ENCODE assay signal across 25 cellular contexts in the genomic region with DNA sequence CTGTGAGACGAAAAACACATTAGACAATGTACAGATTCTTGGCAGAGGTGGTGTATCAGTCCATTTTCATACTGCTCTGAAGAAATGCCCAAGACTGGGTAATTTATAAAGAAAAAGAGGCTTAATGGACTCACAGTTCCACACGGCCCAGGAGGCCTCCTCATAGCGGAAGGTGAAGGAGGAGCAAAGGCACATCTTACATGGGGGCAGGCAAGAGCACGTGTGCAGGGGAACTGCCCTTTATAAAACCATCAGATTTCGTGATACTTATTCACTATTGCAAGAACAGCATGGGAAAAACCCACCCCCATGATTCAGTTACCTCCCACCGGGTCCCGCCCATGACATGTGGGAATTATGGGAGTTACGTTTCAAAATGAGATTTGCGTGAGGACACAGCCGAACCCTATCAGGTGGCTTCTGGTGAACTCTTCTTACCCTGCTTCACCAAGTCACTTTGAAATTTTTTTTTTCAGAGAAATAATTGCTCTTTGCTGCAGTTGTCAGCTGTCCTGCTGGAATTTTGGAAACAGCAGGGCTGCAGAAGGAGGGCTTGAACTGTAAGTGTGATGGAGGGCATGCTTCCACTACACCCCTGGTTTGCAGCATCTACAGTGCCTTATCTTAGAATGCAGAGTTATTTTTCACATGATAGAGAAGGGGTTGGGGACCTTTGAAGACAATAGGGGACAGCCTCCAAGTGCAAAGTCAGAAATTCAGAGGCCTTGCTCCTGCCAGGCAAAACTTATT. TPM values are rescaled to one million over a fixed set of nuclear protein-coding genes. Genes with fewer than 3 reads are reported as not detected.
"Had no signal": no experiment of that assay in that cellular context is flagged by ENCODE, and none has a peak within 500 bp of the region (broad histone marks: within the 10 kb centered on the region; RNA-seq: fewer than 3 reads in every experiment).

No MANE protein-coding gene starts in this region.

- H3K9me3 Mint-ChIP-seq: naive thymus-derived CD4-positive, alpha-beta T cell; stimulated activated naive B cell treated with anti-CD40 and anti-IgM and Interleukin-4, amounts not matched to agents 10 μg/mL and 1 μg/mL and 100 μg/mL, for 72 hours; stimulated activated naive CD8-positive, alpha-beta T cell treated with anti-CD3 and anti-CD28 coated beads, Interleukin-15, amount 100 ng/mL, for 72 hours had no signal

- H3K27me3 ChIP-seq: pancreas, testis had no signal

- H3K36me3 Mint-ChIP-seq: naive thymus-derived CD4-positive, alpha-beta T cell; stimulated activated naive B cell treated with anti-CD40 and anti-IgM and Interleukin-4, amounts not matched to agents 10 μg/mL and 1 μg/mL and 100 μg/mL, for 72 hours had no signal

- DNase-seq: cortex of kidney; dorsolateral prefrontal cortex; effector CD8-positive, alpha-beta T cell; gastrocnemius medialis; heart right ventricle; hypothalamus; kidney glomerular epithelial cell; naive thymus-derived CD4-positive, alpha-beta T cell; nucleus accumbens; pancreas; retina; spleen; stimulated activated CD4-positive, alpha-beta T cell treated with anti-CD3 and anti-CD28 coated beads, Interleukin-2, amount 100 ng/mL, for 24 hours; stimulated activated CD4-positive, alpha-beta T cell treated with anti-CD3 and anti-CD28 coated beads, Interleukin-4, amount 100 ng/mL, for 4 hours; stimulated activated naive B cell treated with anti-CD40 and anti-IgM and Interleukin-4, amounts not matched to agents 10 μg/mL and 1 μg/mL and 100 μg/mL, for 72 hours; stimulated activated naive CD8-positive, alpha-beta T cell treated with anti-CD3 and anti-CD28 coated beads, Interleukin-15, amount 100 ng/mL, for 72 hours; testis; upper lobe of right lung had no signal

- H3K4me3 ChIP-seq: dorsolateral prefrontal cortex, esophagus muscularis mucosa, gastrocnemius medialis, heart right ventricle, pancreas, prostate gland, spleen, testis, tibial nerve, upper lobe of right lung had no signal

- H3K27ac ChIP-seq: dorsolateral prefrontal cortex, epithelial cell of prostate, esophagus muscularis mucosa, gastrocnemius medialis, heart right ventricle, pancreas, prostate gland, spleen, testis, tibial nerve, upper lobe of right lung had no signal

- H3K27ac Mint-ChIP-seq: naive thymus-derived CD4-positive, alpha-beta T cell; stimulated activated naive B cell treated with anti-CD40 and anti-IgM and Interleukin-4, amounts not matched to agents 10 μg/mL and 1 μg/mL and 100 μg/mL, for 72 hours; stimulated activated naive CD8-positive, alpha-beta T cell treated with anti-CD3 and anti-CD28 coated beads, Interleukin-15, amount 100 ng/mL, for 72 hours had no signal

- H3K9me3 ChIP-seq: esophagus muscularis mucosa, gastrocnemius medialis, heart right ventricle, pancreas, prostate gland, spleen, testis, upper lobe of right lung had no signal

- ATAC-seq: gastrocnemius medialis; heart right ventricle; naive thymus-derived CD4-positive, alpha-beta T cell; pancreas; sciatic nerve; stimulated activated naive B cell treated with anti-CD40 and anti-IgM and Interleukin-4, amounts not matched to agents 10 μg/mL and 1 μg/mL and 100 μg/mL, for 72 hours; stimulated activated naive CD8-positive, alpha-beta T cell treated with anti-CD3 and anti-CD28 coated beads, Interleukin-15, amount 100 ng/mL, for 72 hours; upper lobe of right lung had no signal

- H3K4me1 ChIP-seq: prostate gland had no signal

- H3K36me3 ChIP-seq: esophagus muscularis mucosa, gastrocnemius medialis, heart right ventricle, pancreas, prostate gland, spleen, tibial nerve, upper lobe of right lung had no signal

- H3K4me3 Mint-ChIP-seq: stimulated activated naive B cell treated with anti-CD40 and anti-IgM and Interleukin-4, amounts not matched to agents 10 μg/mL and 1 μg/mL and 100 μg/mL, for 72 hours; stimulated activated naive CD8-positive, alpha-beta T cell treated with anti-CD3 and anti-CD28 coated beads, Interleukin-15, amount 100 ng/mL, for 72 hours had no signal

- FAIRE-seq: endometrium, islet of Langerhans, pancreas had no signal

RNA-seq across cellular contexts. Expression of gene IGF2BP2, which starts 2.9 kb away (rescaled TPM):
- polyA plus RNA-seq: naive thymus-derived CD4-positive, alpha-beta T cell had no signal
